8 cellular contexts compared by ENCODE assay signal in the genomic region with DNA sequence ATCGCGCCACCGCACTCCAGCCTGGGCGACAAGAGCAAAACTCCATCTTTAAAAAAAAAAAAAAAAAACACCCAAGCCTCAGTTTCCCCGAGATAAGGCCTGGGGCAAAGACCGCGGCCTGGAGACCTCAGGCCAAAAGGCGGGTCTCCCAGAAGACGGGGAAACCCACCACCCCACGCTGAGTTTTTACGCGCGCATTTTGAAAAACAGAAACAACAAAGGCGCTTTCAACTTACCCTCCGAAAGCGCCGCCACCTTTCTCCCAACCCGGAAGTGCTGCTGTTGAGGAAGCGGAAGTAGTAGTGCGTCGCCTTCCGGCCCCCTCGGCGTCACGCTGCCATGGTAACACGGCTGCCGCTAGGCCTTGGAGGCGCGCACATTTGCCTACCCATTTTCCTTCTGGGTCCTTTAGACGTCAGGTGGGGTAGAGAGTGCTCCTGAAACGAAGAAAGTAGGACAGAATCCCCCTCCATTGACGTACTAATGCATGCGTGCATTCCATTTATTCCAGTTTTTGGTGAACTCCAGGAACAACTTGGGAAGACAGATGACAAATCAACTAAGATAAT. TPM values are rescaled to one million over a fixed set of nuclear protein-coding genes. Genes with fewer than 3 reads are reported as not detected.
DNase-seq lines count a peak whose midpoint lies in the region; ATAC-seq, FAIRE-seq and TF ChIP-seq lines count a peak whose summit lies in the region.

A gene with protein sequence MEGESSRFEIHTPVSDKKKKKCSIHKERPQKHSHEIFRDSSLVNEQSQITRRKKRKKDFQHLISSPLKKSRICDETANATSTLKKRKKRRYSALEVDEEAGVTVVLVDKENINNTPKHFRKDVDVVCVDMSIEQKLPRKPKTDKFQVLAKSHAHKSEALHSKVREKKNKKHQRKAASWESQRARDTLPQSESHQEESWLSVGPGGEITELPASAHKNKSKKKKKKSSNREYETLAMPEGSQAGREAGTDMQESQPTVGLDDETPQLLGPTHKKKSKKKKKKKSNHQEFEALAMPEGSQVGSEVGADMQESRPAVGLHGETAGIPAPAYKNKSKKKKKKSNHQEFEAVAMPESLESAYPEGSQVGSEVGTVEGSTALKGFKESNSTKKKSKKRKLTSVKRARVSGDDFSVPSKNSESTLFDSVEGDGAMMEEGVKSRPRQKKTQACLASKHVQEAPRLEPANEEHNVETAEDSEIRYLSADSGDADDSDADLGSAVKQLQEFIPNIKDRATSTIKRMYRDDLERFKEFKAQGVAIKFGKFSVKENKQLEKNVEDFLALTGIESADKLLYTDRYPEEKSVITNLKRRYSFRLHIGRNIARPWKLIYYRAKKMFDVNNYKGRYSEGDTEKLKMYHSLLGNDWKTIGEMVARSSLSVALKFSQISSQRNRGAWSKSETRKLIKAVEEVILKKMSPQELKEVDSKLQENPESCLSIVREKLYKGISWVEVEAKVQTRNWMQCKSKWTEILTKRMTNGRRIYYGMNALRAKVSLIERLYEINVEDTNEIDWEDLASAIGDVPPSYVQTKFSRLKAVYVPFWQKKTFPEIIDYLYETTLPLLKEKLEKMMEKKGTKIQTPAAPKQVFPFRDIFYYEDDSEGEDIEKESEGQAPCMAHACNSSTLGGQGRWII (minus strand): TSS at position 287 of the 569 bp plus-strand sequence. CDS start 4,019 bp downstream, outside the sequence.

- no peak within 1 kb of the TSS for H3K27ac ChIP-seq in adipose tissue (ENCODE audit: low read depth, low read length)

- H3K9me3 Mint-ChIP-seq in type B pancreatic cell: no peaks in the 10 kb centered on the region

- TF ChIP-seq POLR2A in GM12891 (IDR thresholded peaks at IDR 0.05; ENCODE audit: low read depth, low read length): peak; percentile 77

- WGBS in adipose tissue, 3 donors: 1 to 2% (median 1%) methylated on average over 32 to 33 of the region's 33 CpGs

- peak; percentile 80 for DNase-seq in GM12891 (ENCODE audit: insufficient read length, low spot score)
- DNase-seq in NCI-H1694 (lab: John Stamatoyannopoulos, UW): peak; percentile 79
- DNase-seq in T-helper 1 cell: peak; percentile 85 to 93 (median 92)
- DNase-seq in left cardiac atrium: peak; percentile 94
- DNase-seq in posterior vena cava (ENCODE audit: low spot score): peak; percentile 97
- peak; percentile 89 for DNase-seq in type B pancreatic cell (ENCODE audit: extremely low spot score, unreplicated experiment)

- intact Hi-C loops in left cardiac atrium (cut with DNase I): no loop called here
- intact Hi-C loops in posterior vena cava (cut with DNase I): no loop called here

- peaks cover 29% of the 10 kb centered on the region for H3K4me1 Mint-ChIP-seq in type B pancreatic cell (ENCODE audit: unreplicated experiment)

- TF ChIP-seq CTCF in type B pancreatic cell (conservative IDR thresholded peaks at IDR 0.05): no peak

- peak; percentile 97 for FAIRE-seq in GM12891 (lab: Jason Lieb, UNC)

- H3K4me3 Mint-ChIP-seq in type B pancreatic cell: peak within 1 kb of the TSS; percentile 89

- H3K27me3 Mint-ChIP-seq in type B pancreatic cell: peaks cover 33% of the 10 kb centered on the region

- ATAC-seq in HG02884 (IDR thresholded peaks at IDR 0.05; ENCODE audit: unreplicated experiment): peak; percentile 71
- ATAC-seq in left cardiac atrium: peak; percentile 82 to 85

- H3K36me3 Mint-ChIP-seq in type B pancreatic cell: peaks cover 14% of the 10 kb centered on the region

- H3K27ac Mint-ChIP-seq in type B pancreatic cell: peak within 1 kb of the TSS; percentile 82

TF ChIP-seq in GM12891, 5 proteins besides CTCF, POLR2A, EP300 and RAD21:
- TF ChIP-seq PAX5 (IDR thresholded peaks at IDR 0.05; ENCODE audit: insufficient read depth, low read length, severe bottlenecking): no peak
- peak; percentile 91 for TF ChIP-seq POU2F2 (IDR thresholded peaks at IDR 0.05; ENCODE audit: low read depth, low read length)
- TF ChIP-seq SPI1 (IDR thresholded peaks at IDR 0.05; ENCODE audit: low read depth, low read length): peak; percentile 65
- TF ChIP-seq POLR2AphosphoS5 (IDR thresholded peaks at IDR 0.05; ENCODE audit: low read depth, low read length): peak; percentile 74
- peak; percentile 65 for TF ChIP-seq TAF1 (IDR thresholded peaks at IDR 0.05; ENCODE audit: low read depth, low read length)

RNA-seq across cellular contexts. Expression of the gene that starts here (rescaled TPM):
- 11.8 TPM for polyA plus RNA-seq in GM12891 (2012; ENCODE audit: low read depth, missing spikeins)
- polyA plus RNA-seq in adipose tissue: 10 to 100 TPM in 2 of 3 donors, 1 to 10 TPM in 1; 8.8 to 11.5 (median 11.3) TPM
- 10 to 100 TPM; 16.0 to 17.6 TPM for total RNA-seq in left cardiac atrium
- total RNA-seq in posterior vena cava: 10 to 100 TPM; 10.5 to 12.0 TPM
- total RNA-seq in type B pancreatic cell (ENCODE audit: low replicate concordance): 13.1 and 18.6 TPM in 2 replicates
